Comparison of ENCODE assay signal across 8 cellular contexts in genomic region chr6:75230484-75231325, GRCh38. TPM values are rescaled to one million over a fixed set of nuclear protein-coding genes. Genes with fewer than 3 reads are reported as not detected.
DNase-seq lines count a peak whose midpoint lies in the region; ATAC-seq, FAIRE-seq and TF ChIP-seq lines count a peak whose summit lies in the region.

No MANE protein-coding gene starts in this region.

- H4K20me1 ChIP-seq in KMS-11 (ENCODE audit: insufficient read depth) (no peaks in the 10 kb centered on the region), astrocyte (ENCODE audit: insufficient read depth, low read length) (no peaks in the 10 kb centered on the region)

- no peaks in the 10 kb centered on the region for H3K36me3 Mint-ChIP-seq in astrocyte (ENCODE audit: low read depth, unreplicated experiment)

- H3K4me1 ChIP-seq in KMS-11 (ENCODE audit: low read depth, poor library complexity, severe bottlenecking), result no peaks in the 10 kb centered on the region
- no peaks in the 10 kb centered on the region for H3K4me1 ChIP-seq in astrocyte (ENCODE audit: insufficient read depth, low read length)
- H3K4me1 ChIP-seq in uterus, result no peaks in the 10 kb centered on the region

- no peaks in the 10 kb centered on the region for H3K27me3 Mint-ChIP-seq in astrocyte (ENCODE audit: low read depth, unreplicated experiment)

- H3K27ac Mint-ChIP-seq in astrocyte (ENCODE audit: unreplicated experiment), result no peak overlapping the region

- peaks cover 5% of the 10 kb centered on the region for H3K4me1 Mint-ChIP-seq in astrocyte (ENCODE audit: low read depth, unreplicated experiment)

- peaks cover 2% of the 10 kb centered on the region for H3K9me3 Mint-ChIP-seq in astrocyte (ENCODE audit: unreplicated experiment)

- TF ChIP-seq CTCF in KMS-11 (conservative IDR thresholded peaks at IDR 0.05; ENCODE audit: low read depth, low read length) (0 out of 2 replicates have a peak, but pooled peaks have one; percentile 29), astrocyte (IDR thresholded peaks at IDR 0.05; ENCODE audit: insufficient read depth, low read depth, low read length) (peak; percentile 82), uterus (IDR thresholded peaks at IDR 0.05) (peak; percentile 51 to 62 (median 56)), lower leg skin (IDR thresholded peaks at IDR 0.05) (no peak)

- ATAC-seq in HG02678 (IDR thresholded peaks at IDR 0.05; ENCODE audit: unreplicated experiment), result no peak

- no peaks in the 10 kb centered on the region for H3K9me3 ChIP-seq in astrocyte (ENCODE audit: insufficient read depth, low read depth, low read length)
- H3K9me3 ChIP-seq in uterus, result no peaks in the 10 kb centered on the region

- H3K9ac ChIP-seq in KMS-11, result no peak overlapping the region
- H3K9ac ChIP-seq in astrocyte (ENCODE audit: low read length), result peak overlapping the region; percentile 15

- no peak for TF ChIP-seq POLR2A in uterus (IDR thresholded peaks at IDR 0.05)
- TF ChIP-seq POLR2A in lower leg skin (IDR thresholded peaks at IDR 0.05), result no peak

- H3K36me3 ChIP-seq in KMS-11 (ENCODE audit: insufficient read depth) (no peaks in the 10 kb centered on the region), astrocyte (ENCODE audit: insufficient read depth, low read length) (no peaks in the 10 kb centered on the region), uterus (no peaks in the 10 kb centered on the region)

- H3K4me3 ChIP-seq in KMS-11 (IDR thresholded peaks at IDR 0.05; ENCODE audit: insufficient read depth, low read depth, low read length) (no peak overlapping the region), astrocyte (ENCODE audit: insufficient read depth, low read depth, low read length) (no peak overlapping the region), uterus (no peak overlapping the region), lower leg skin (ENCODE audit: low read depth, poor library complexity, severe bottlenecking) (no peak overlapping the region)

- no peaks in the 10 kb centered on the region for H3K79me2 ChIP-seq in KMS-11 (ENCODE audit: insufficient read depth, low read depth)
- no peaks in the 10 kb centered on the region for H3K79me2 ChIP-seq in astrocyte (ENCODE audit: insufficient read depth, low read length)

- intact Hi-C loops in uterus (cut with DNase I; ENCODE audit: low total_unique reads) (no loop called here), lower leg skin (cut with DNase I; ENCODE audit: low total_unique reads) (no loop called here)

- no peak overlapping the region for H3K4me3 Mint-ChIP-seq in astrocyte (ENCODE audit: unreplicated experiment)

- DNase-seq in DMS114 treated with DMSO at 0.1 percent for 48 hours (lab: John Stamatoyannopoulos, UW; ENCODE audit: unreplicated experiment) (peak; percentile 49), astrocyte (ENCODE audit: low read depth) (peak; percentile 40), iris pigment epithelial cell (ENCODE audit: low read depth) (peak; percentile 67), uterus (peak in 1 of 2 donors; percentile 25), lower leg skin (ENCODE audit: low spot score in 2 of 2) (no peak), epidermal melanocyte (ENCODE audit: insufficient read length, low spot score) (no peak)

- FAIRE-seq in astrocyte (lab: Jason Lieb, UNC), result no peak

- H3K27ac ChIP-seq in KMS-11 (no peak overlapping the region), astrocyte (ENCODE audit: low read depth, low read length) (no peak overlapping the region), uterus (no peak overlapping the region)

- H3K4me2 ChIP-seq in KMS-11, result no peak overlapping the region
- H3K4me2 ChIP-seq in astrocyte (ENCODE audit: low read length), result peak overlapping the region; percentile 24

- H2AFZ ChIP-seq in KMS-11 (ENCODE audit: low read depth), result no peak overlapping the region
- peak overlapping the region; percentile 6 for H2AFZ ChIP-seq in astrocyte (ENCODE audit: low read depth, low read length)

- H3K27me3 ChIP-seq in KMS-11 (ENCODE audit: insufficient read depth, low read depth) (no peaks in the 10 kb centered on the region), astrocyte (ENCODE audit: insufficient read depth, low read length) (no peaks in the 10 kb centered on the region), uterus (no peaks in the 10 kb centered on the region)

- WGBS in lower leg skin, 2 donors, result 47% methylated on average over 10 of the region's 10 CpGs

RNA-seq across cellular contexts. Expression of gene COX7A2, which starts 12.9 kb away (rescaled TPM):
- total RNA-seq in astrocyte (429 and 463 TPM in 2 replicates), uterus (1,000 to 10,000 TPM in 1 of 4 donors, 100 to 1,000 TPM in 2, 10 to 100 TPM in 1; 58.5 to 1,788 (median 211) TPM), lower leg skin (100 to 1,000 TPM in 3 of 4 donors, 10 to 100 TPM in 1; 90.2 to 517 (median 146) TPM)

RNA-seq across cellular contexts. Expression of gene COL12A1, which starts 24.9 kb away (rescaled TPM):
- total RNA-seq in astrocyte (106 and 202 TPM in 2 replicates), uterus (100 to 1,000 TPM; 136 to 423 (median 275) TPM), lower leg skin (100 to 1,000 TPM in 1 of 4 donors, 10 to 100 TPM in 3; 42.2 to 132 (median 55.0) TPM)

RNA-seq across cellular contexts. Expression of gene TMEM30A, which starts 53.9 kb away (rescaled TPM):
- total RNA-seq in astrocyte (166 and 171 TPM in 2 replicates), uterus (100 to 1,000 TPM in 2 of 4 donors, 10 to 100 TPM in 2; 71.0 to 194 (median 125) TPM), lower leg skin (10 to 100 TPM; 32.5 to 59.8 (median 54.7) TPM)

Comparison
In these comparisons a context has a peak if more than half of its experiments do, and no peak if none do; other contexts are left out.
1. DNase-seq: peak in DMS114 treated with DMSO at 0.1 percent for 48 hours (single experiment), astrocyte (single experiment) and iris pigment epithelial cell (single experiment); none in lower leg skin (0 of 2) and epidermal melanocyte (single experiment).
2. CTCF ChIP-seq: peak in KMS-11 (single experiment), astrocyte (single experiment) and uterus (4 of 4); none in lower leg skin (0 of 3).